In genomic region chr2:20049631-20050030, GRCh38 we compare ENCODE assay signal across 8 cellular contexts. TPM values are rescaled to one million over a fixed set of nuclear protein-coding genes. Genes with fewer than 3 reads are reported as not detected.
A peak's percentile ranks its signal among the peaks of the same experiment; 100 is the strongest.
DNase-seq lines count a peak whose midpoint lies in the region; ATAC-seq and TF ChIP-seq lines count a peak whose summit lies in the region.

No MANE protein-coding gene starts in this region.

- DNase-seq in HCT116 (ENCODE audit: low read depth, low spot score) (no peak), SIG-M5 treated with dmso at 0.1 percent for 504 hours (lab: John Stamatoyannopoulos, UW; ENCODE audit: unreplicated experiment) (peak; percentile 79), glomerular visceral epithelial cell (ENCODE audit: extremely low spot score) (peak; percentile 17), stomach (no peak), GOT3 (lab: John Stamatoyannopoulos, UW) (no peak), NK-92 (lab: John Stamatoyannopoulos, UW; ENCODE audit: unreplicated experiment) (no peak)

- no TSS peak for BruUV-seq in HCT116 (replicated peaks; lab: Mats Ljungman, UMichigan)

- POLR2A ChIA-PET in HCT116 (lab: Charles Lee) = no interaction called here

- H3K79me2 ChIP-seq in HCT116 (ENCODE audit: insufficient read depth, low read length) = peaks cover 61% of the 10 kb centered on the region

- H3K9ac ChIP-seq in HCT116 (ENCODE audit: low read length) = no peak overlapping the region

- H4K20me1 ChIP-seq in HCT116 (ENCODE audit: insufficient read depth) = no peaks in the 10 kb centered on the region

- H3K4me1 ChIP-seq in HCT116 (ENCODE audit: control insufficient read depth in 1 of 2, insufficient read depth in 2 of 2, low read length in 2 of 2) = peaks cover 8 to 22% of the 10 kb centered on the region in 2 experiments
- H3K4me1 ChIP-seq in stomach = peaks cover 23 to 63% (median 42%) of the 10 kb centered on the region in 4 donors

- TF ChIP-seq EP300 in stomach (IDR thresholded peaks at IDR 0.05) = no peak

- H2AFZ ChIP-seq in HCT116 (ENCODE audit: low read depth, low read length, poor library complexity, severe bottlenecking) = no peak overlapping the region

- H3K27ac ChIP-seq in HCT116 (ENCODE audit: low read depth, low read length) = no peak overlapping the region
- peak overlapping the region in 4 of 5 donors; percentile 98 to 99 (median 98) for H3K27ac ChIP-seq in stomach

- CTCF ChIA-PET in HCT116 (lab: Charles Lee) = no interaction called here

- 4 to 8% (median 5%) methylated on average over 3 of the region's 3 CpGs for WGBS in stomach, 5 donors

- RAD21 ChIA-PET in HCT116 (lab: Charles Lee; ENCODE audit: low non-redundant PET in 1 of 2, low total read pairs in 2 of 2, uncharacterized antibody in 2 of 2, unreplicated experiment in 2 of 2) = no interaction called here

- no peaks in the 10 kb centered on the region for H3K9me2 ChIP-seq in HCT116 (ENCODE audit: insufficient read depth)

- H3K27me3 ChIP-seq in HCT116 (ENCODE audit: insufficient read depth, low read length) (no peaks in the 10 kb centered on the region), stomach (peaks cover 0 to 5% (median 0%) of the 10 kb centered on the region in 3 donors)

- no peak for TF ChIP-seq RAD21 in HCT116 (IDR thresholded peaks at IDR 0.05; ENCODE audit: low read depth)

- H3K9me3 ChIP-seq in HCT116 (ENCODE audit: control insufficient read depth in 1 of 2, insufficient read depth in 1 of 2, low read depth in 1 of 2, low read length in 2 of 2) (no peaks in the 10 kb centered on the region), stomach (no peaks in the 10 kb centered on the region)

- intact Hi-C loops in HCT116 (cut with micrococcal nuclease) (loop anchor here (2.0 kb wide), 1 partner anchor 301 kb away; the partner anchor contains the start of gene PUM2), stomach (cut with DNase I; ENCODE audit: low total_unique reads) (no loop called here)

- ATAC-seq in HCT116 = no peak
- ATAC-seq in HG02870 (IDR thresholded peaks at IDR 0.05; ENCODE audit: unreplicated experiment) = no peak
- no peak for ATAC-seq in GM18907 (IDR thresholded peaks at IDR 0.05; ENCODE audit: unreplicated experiment)

- H3K4me2 ChIP-seq in HCT116 (ENCODE audit: low read length) = peak overlapping the region; percentile 83

- H3K4me3 ChIP-seq in HCT116 (replicated peaks in 1 of 2; ENCODE audit: low read depth in 1 of 2, low read length in 2 of 2) (no peak overlapping the region), stomach (peak overlapping the region; percentile 61 to 87 (median 77))

- H3K36me3 ChIP-seq in HCT116 (ENCODE audit: control insufficient read depth in 1 of 2, insufficient read depth in 2 of 2, low read length in 2 of 2) = no peaks in the 10 kb centered on the region
- no peaks in the 10 kb centered on the region for H3K36me3 ChIP-seq in stomach

- no peak for TF ChIP-seq CTCF in HCT116 (IDR thresholded peaks at IDR 0.05 in 2 of 3, conservative IDR thresholded peaks at IDR 0.05 in 1 of 3; ENCODE audit: borderline replicate concordance in 1 of 3, insufficient read depth in 1 of 3, low read depth in 2 of 3, low read length in 2 of 3)
- TF ChIP-seq CTCF in stomach (IDR thresholded peaks at IDR 0.05) = no peak

- TF ChIP-seq POLR2A in HCT116 (IDR thresholded peaks at IDR 0.05; ENCODE audit: borderline replicate concordance, extremely low read depth, insufficient read depth, insufficient read length) = no peak
- TF ChIP-seq POLR2A in stomach (IDR thresholded peaks at IDR 0.05) = no peak

TF ChIP-seq in HCT116, 20 proteins besides CTCF, POLR2A, EP300 and RAD21:
- no peak for TF ChIP-seq EZH2phosphoT487 (IDR thresholded peaks at IDR 0.05; ENCODE audit: borderline replicate concordance)
- no peak for TF ChIP-seq CEBPB (IDR thresholded peaks at IDR 0.05; ENCODE audit: low read depth)
- TF ChIP-seq TCF7L2 (IDR thresholded peaks at IDR 0.05; ENCODE audit: borderline replicate concordance, extremely low read depth, insufficient read depth, insufficient read length) = no peak
- TF ChIP-seq ZFX (IDR thresholded peaks at IDR 0.05) = no peak
- TF ChIP-seq SRF (IDR thresholded peaks at IDR 0.05; ENCODE audit: low read depth) = no peak
TF ChIP-seq in HCT116: peak in this region for 0.

RNA-seq across cellular contexts. Expression of gene LAPTM4A, which starts 1.8 kb away (rescaled TPM):
- total RNA-seq in HCT116 (2021; ENCODE audit: unreplicated experiment) (84.5 TPM), stomach (100 to 1,000 TPM in 2 of 5 donors, 10 to 100 TPM in 3; 38.5 to 238 (median 79.9) TPM)
- polyA plus RNA-seq in HCT116 (2012) = 66.1 and 72.5 TPM in 2 replicates
- 100 to 1,000 TPM in 2 of 3 donors, 10 to 100 TPM in 1; 77.6 to 123 (median 121) TPM for polyA plus RNA-seq in stomach

RNA-seq across cellular contexts. Expression of gene MATN3, which starts 37.2 kb away (rescaled TPM):
- total RNA-seq in HCT116 (2021; ENCODE audit: unreplicated experiment) (not detected), stomach (1 to 10 TPM in 2 of 5 donors, under 1 TPM in 1, not detected in 2; 0.58 to 7.0 (median 1.2) TPM)
- polyA plus RNA-seq in HCT116 (2012) = not detected in 2 replicates
- under 1 TPM in 2 of 3 donors, not detected in 1; 0.53 to 0.87 TPM for polyA plus RNA-seq in stomach

RNA-seq across cellular contexts. Expression of gene WDR35, which starts 59.7 kb away (rescaled TPM):
- total RNA-seq in HCT116 (2021; ENCODE audit: unreplicated experiment) (9.6 TPM), stomach (10 to 100 TPM in 2 of 5 donors, 1 to 10 TPM in 2, under 1 TPM in 1; under 0.01 to 28.3 (median 8.9) TPM)
- polyA plus RNA-seq in HCT116 (2012) = 2.1 and 3.3 TPM in 2 replicates
- 1 to 10 TPM; 1.7 to 2.3 (median 2.1) TPM for polyA plus RNA-seq in stomach

Comparison
In these comparisons a context has a peak if more than half of its experiments do, and no peak if none do; other contexts are left out.
1. DNase-seq: peak in SIG-M5 treated with dmso at 0.1 percent for 504 hours (single experiment) and glomerular visceral epithelial cell (single experiment); none in HCT116 (single experiment), stomach (single experiment), GOT3 (single experiment) and NK-92 (single experiment).
2. H3K4me3 ChIP-seq: peak in stomach (4 of 4); none in HCT116 (0 of 2).